In the genomic region with DNA sequence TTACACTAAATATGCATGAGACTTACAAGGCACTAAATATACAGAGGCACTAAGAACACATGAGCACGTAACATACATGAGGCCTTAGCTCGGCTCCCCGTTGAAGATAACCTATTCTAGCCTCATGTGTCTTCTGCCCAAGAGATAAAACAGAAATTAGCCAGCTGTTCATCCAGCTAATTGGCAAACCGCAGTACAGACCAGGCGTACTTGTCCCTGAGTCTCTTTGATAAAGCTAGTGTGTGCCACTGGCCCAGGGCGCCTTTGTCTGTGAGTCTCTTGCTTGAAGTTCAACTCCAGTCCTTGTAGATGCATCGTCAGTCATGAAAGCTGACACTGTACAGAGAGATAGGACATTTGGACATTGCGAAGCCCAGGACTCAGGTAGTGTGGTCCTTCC, we compare ENCODE assay signal across 23 cellular contexts.
"Had no signal": no experiment of that assay in that cellular context is flagged by ENCODE, and none has a peak within 500 bp of the region (broad histone marks: within the 10 kb centered on the region; RNA-seq: fewer than 3 reads in every experiment).

No MANE protein-coding gene starts in this region.

- H3K27me3 ChIP-seq: Peyer's patch, SJCRH30 had no signal

- H3K9me3 ChIP-seq: Peyer's patch had no signal

- H3K36me3 ChIP-seq: Peyer's patch, WERI-Rb-1 had no signal

- ATAC-seq: activated CD4-positive, CD25-positive, alpha-beta regulatory T cell treated with anti-CD3 and anti-CD28 coated beads, Interleukin-2, amount 50 U/mL, for 24 hours; activated CD8-positive, alpha-beta T cell treated with anti-CD3 and anti-CD28 coated beads for 36 hours; activated T-cell treated with anti-CD3 and anti-CD28 coated beads, Interleukin-2, amount 50 U/mL, for 72 hours; T-helper 17 cell had no signal

- H3K4me3 Mint-ChIP-seq: activated CD8-positive, alpha-beta T cell treated with anti-CD3 and anti-CD28 coated beads for 36 hours; activated naive CD4-positive, alpha-beta T cell treated with anti-CD3 and anti-CD28 coated beads, Interleukin-2, amount 10 ng/mL, durations not matched to agents 7 days and 5 days; activated naive CD8-positive, alpha-beta T cell treated with anti-CD3 and anti-CD28 coated beads for 36 hours; activated T-cell treated with anti-CD3 and anti-CD28 coated beads, Interleukin-2, amount 50 U/mL, for 72 hours; T-helper 17 cell had no signal

- H3K27ac Mint-ChIP-seq: activated CD8-positive, alpha-beta T cell treated with anti-CD3 and anti-CD28 coated beads for 36 hours; activated naive CD4-positive, alpha-beta T cell treated with anti-CD3 and anti-CD28 coated beads, Interleukin-2, amount 10 ng/mL, durations not matched to agents 7 days and 5 days; activated naive CD8-positive, alpha-beta T cell treated with anti-CD3 and anti-CD28 coated beads for 36 hours; activated T-cell treated with anti-CD3 and anti-CD28 coated beads, Interleukin-2, amount 50 U/mL, for 72 hours; activated T-helper 2 cell treated with anti-CD3 and anti-CD28 coated beads, Interferon-gamma antibody, Interleukin-2, Interleukin-4, amounts not matched to agents 10 μg/mL and 5 μg/mL and 100 μg/mL, durations not matched to agents 14 hours and 24 hours and 36 hours; T-helper 17 cell had no signal

- H3K4me3 ChIP-seq: Peyer's patch, SJCRH30 had no signal

- DNase-seq: activated CD4-positive, alpha-beta T cell treated with anti-CD3 and anti-CD28 coated beads for 4 hours; activated CD8-positive, alpha-beta memory T cell treated with anti-CD3 and anti-CD28 coated beads, Interleukin-2, amount 50 U/mL, for 4 hours; activated CD8-positive, alpha-beta T cell treated with anti-CD3 and anti-CD28 coated beads for 36 hours; activated gamma-delta T cell treated with Interleukin-2 at 50 U/mL for 16 hours; activated naive CD4-positive, alpha-beta T cell treated with anti-CD3 and anti-CD28 coated beads, Interleukin-2, amount 10 ng/mL, durations not matched to agents 7 days and 5 days; activated naive CD8-positive, alpha-beta T cell treated with anti-CD3 and anti-CD28 coated beads for 36 hours; activated T-cell treated with anti-CD3 and anti-CD28 coated beads, Interleukin-2, amount 50 U/mL, for 72 hours; cerebellar nuclear complex; MM.1S; NCI-H1105; NCI-H1436 treated with DMSO at 0.1 percent for 48 hours; NCI-H187 treated with DMSO at 0.1 percent for 48 hours; NCI-H524 treated with DMSO at 0.1 percent for 48 hours; NCI-H82; Peyer's patch; Right ventricle myocardium superior; SJCRH30; T-helper 17 cell; T-helper 9 cell; WERI-Rb-1 had no signal

- H3K4me1 ChIP-seq: Peyer's patch, SJCRH30 had no signal

- H3K27me3 Mint-ChIP-seq: activated CD8-positive, alpha-beta T cell treated with anti-CD3 and anti-CD28 coated beads for 36 hours; activated naive CD4-positive, alpha-beta T cell treated with anti-CD3 and anti-CD28 coated beads, Interleukin-2, amount 10 ng/mL, durations not matched to agents 7 days and 5 days; activated naive CD8-positive, alpha-beta T cell treated with anti-CD3 and anti-CD28 coated beads for 36 hours; T-helper 17 cell had no signal

- H3K27ac ChIP-seq: Peyer's patch, RWPE1, SJCRH30, WERI-Rb-1 had no signal
